ENCODE assay signal across 8 cellular contexts in genomic region chrX:47650164-47651042, GRCh38. TPM values are rescaled to one million over a fixed set of nuclear protein-coding genes. Genes with fewer than 3 reads are reported as not detected.
DNase-seq lines count a peak whose midpoint lies in the region; ATAC-seq, FAIRE-seq and TF ChIP-seq lines count a peak whose summit lies in the region.

A gene with protein sequence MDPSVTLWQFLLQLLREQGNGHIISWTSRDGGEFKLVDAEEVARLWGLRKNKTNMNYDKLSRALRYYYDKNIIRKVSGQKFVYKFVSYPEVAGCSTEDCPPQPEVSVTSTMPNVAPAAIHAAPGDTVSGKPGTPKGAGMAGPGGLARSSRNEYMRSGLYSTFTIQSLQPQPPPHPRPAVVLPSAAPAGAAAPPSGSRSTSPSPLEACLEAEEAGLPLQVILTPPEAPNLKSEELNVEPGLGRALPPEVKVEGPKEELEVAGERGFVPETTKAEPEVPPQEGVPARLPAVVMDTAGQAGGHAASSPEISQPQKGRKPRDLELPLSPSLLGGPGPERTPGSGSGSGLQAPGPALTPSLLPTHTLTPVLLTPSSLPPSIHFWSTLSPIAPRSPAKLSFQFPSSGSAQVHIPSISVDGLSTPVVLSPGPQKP (minus strand): TSS chrX:47650563. CDS start chrX:47641441, 9,122 bp downstream.

- H3K27me3 ChIP-seq in heart left ventricle, result peaks cover 0 to 4% (median 0%) of the 10 kb centered on the region in 9 donors
- H3K27me3 ChIP-seq in upper lobe of left lung, result no peaks in the 10 kb centered on the region

- no peak for FAIRE-seq in GM12891 (lab: Jason Lieb, UNC)

- 1 to 56% (median 26%) methylated on average over 46 to 65 of the region's 65 CpGs for WGBS in heart left ventricle, 4 donors
- WGBS in upper lobe of left lung, 2 donors, result 48% methylated on average over 64 of the region's 65 CpGs; no CpG with 5 or more reads in 1 of the 2 donors

- TF ChIP-seq EP300 in upper lobe of left lung (IDR thresholded peaks at IDR 0.05), result no peak

- peak; percentile 90 for ATAC-seq in HG02840 (IDR thresholded peaks at IDR 0.05; ENCODE audit: low FRiP score, unreplicated experiment)
- peak; percentile 94 to 98 (median 97) for ATAC-seq in heart left ventricle
- peak; percentile 97 to 98 for ATAC-seq in upper lobe of left lung (ENCODE audit: low FRiP score in 2 of 2)

- H3K9me3 ChIP-seq in heart left ventricle (no peaks in the 10 kb centered on the region), upper lobe of left lung (peaks cover 0 to 4% (median 0%) of the 10 kb centered on the region in 4 donors)

- H3K36me3 ChIP-seq in heart left ventricle (peaks cover 0 to 28% (median 11%) of the 10 kb centered on the region in 9 donors), upper lobe of left lung (peaks cover 0 to 11% (median 2%) of the 10 kb centered on the region in 4 donors)

- H3K4me1 ChIP-seq in heart left ventricle (peaks cover 0 to 17% (median 6%) of the 10 kb centered on the region in 12 donors), upper lobe of left lung (peaks cover 0 to 24% (median 8%) of the 10 kb centered on the region in 4 donors)

- TF ChIP-seq CTCF in heart left ventricle (IDR thresholded peaks at IDR 0.05) (peak in 2 of 12 donors; percentile 18 to 30), upper lobe of left lung (IDR thresholded peaks at IDR 0.05) (no peak)

- peak within 1 kb of the TSS; percentile 47 to 93 (median 82) for H3K27ac ChIP-seq in heart left ventricle
- H3K27ac ChIP-seq in upper lobe of left lung, result peak within 1 kb of the TSS; percentile 81 to 89 (median 88)

- intact Hi-C loops in T-helper 1 cell treated with Interleukin-12 subunit alpha and Interleukin-12 subunit beta and Interleukin-4 antibody, amounts not matched to agents 30 ng/mL and 1 ng/mL, for 36 hours (cut with micrococcal nuclease), result loop anchor here (1.0 to 10.0 kb wide), 13 partner anchors 8 to 1244 kb away; partner anchors contain the start of genes ARAF, HDAC6, PQBP1 and RBM3
- intact Hi-C loops in heart left ventricle (cut with DNase I) (loop anchor here in 6 of 10 donors (5.0 to 10.0 kb wide), 4 partner anchors 184 to 458 kb away; partner anchors contain the start of genes UBA1 (in 3 of the 6) and ZNF81 (in 1 of the 6)), posterior cingulate gyrus (cut with DNase I) (loop anchor here (10.0 kb wide), 1 partner anchor 374 kb away; no protein-coding TSS in a partner anchor)

- H3K4me3 ChIP-seq in heart left ventricle, result peak within 1 kb of the TSS; percentile 39 to 90 (median 70)
- peak within 1 kb of the TSS; percentile 57 to 81 (median 72) for H3K4me3 ChIP-seq in upper lobe of left lung

- peak; percentile 65; the same call in 1 of the 2 replicates for TF ChIP-seq POLR2A in GM12891 (IDR thresholded peaks at IDR 0.05; ENCODE audit: low read depth, low read length)
- TF ChIP-seq POLR2A in heart left ventricle (IDR thresholded peaks at IDR 0.05), result peak in 1 of 2 donors; percentile 39
- TF ChIP-seq POLR2A in upper lobe of left lung (IDR thresholded peaks at IDR 0.05), result peak in 3 of 4 donors; percentile 32 to 67 (median 34)

- peak; percentile 74 for DNase-seq in GM12891 (ENCODE audit: insufficient read length, low spot score)
- DNase-seq in NCI-H1436 treated with DMSO at 0.1 percent for 48 hours (lab: John Stamatoyannopoulos, UW), result peak; percentile 90
- peak; percentile 98 for DNase-seq in amniotic epithelial cell (ENCODE audit: low read depth)
- DNase-seq in heart left ventricle, result peak; percentile 93 to 97 (median 95)
- peak; percentile 90 to 99 (median 94) for DNase-seq in posterior cingulate gyrus
- DNase-seq in upper lobe of left lung, result peak; percentile 94 to 97

TF ChIP-seq in GM12891, 5 proteins besides CTCF, POLR2A, EP300 and RAD21:
- 0 out of 2 replicates have a peak, but pooled peaks have one; percentile 13 for TF ChIP-seq SPI1 (IDR thresholded peaks at IDR 0.05; ENCODE audit: low read depth, low read length)
- peak; percentile 70 for TF ChIP-seq POLR2AphosphoS5 (IDR thresholded peaks at IDR 0.05; ENCODE audit: low read depth, low read length)
- peak; percentile 19; the same call in 1 of the 2 replicates for TF ChIP-seq TAF1 (IDR thresholded peaks at IDR 0.05; ENCODE audit: low read depth, low read length)
- no peak for TF ChIP-seq POU2F2 (IDR thresholded peaks at IDR 0.05; ENCODE audit: low read depth, low read length)
- TF ChIP-seq PAX5 (IDR thresholded peaks at IDR 0.05; ENCODE audit: insufficient read depth, low read length, severe bottlenecking), result no peak

RNA-seq across cellular contexts. Expression of the gene that starts here (rescaled TPM):
- polyA plus RNA-seq in GM12891 (2012; ENCODE audit: low read depth, missing spikeins), result 51.7 TPM
- 63.3 and 68.5 TPM in 2 replicates for total RNA-seq in T-helper 1 cell treated with Interleukin-12 subunit alpha and Interleukin-12 subunit beta and Interleukin-4 antibody, amounts not matched to agents 30 ng/mL and 1 ng/mL, for 36 hours
- total RNA-seq in heart left ventricle (10 to 100 TPM; 23.7 to 35.3 (median 29.7) TPM), upper lobe of left lung (10 to 100 TPM; 11.5 to 30.4 (median 21.5) TPM)
- polyA plus RNA-seq in heart left ventricle, result 10 to 100 TPM in 1 of 2 donors, 1 to 10 TPM in 1; 9.9 to 67.2 TPM

Comparison
In these comparisons a context has a peak if more than half of its experiments do, and no peak if none do; other contexts are left out.
1. Peak in every context shown above with its lines: DNase-seq, ATAC-seq, H3K4me3 ChIP-seq and H3K27ac ChIP-seq.